ENCODE assay signal across 16 cellular contexts in the genomic region with DNA sequence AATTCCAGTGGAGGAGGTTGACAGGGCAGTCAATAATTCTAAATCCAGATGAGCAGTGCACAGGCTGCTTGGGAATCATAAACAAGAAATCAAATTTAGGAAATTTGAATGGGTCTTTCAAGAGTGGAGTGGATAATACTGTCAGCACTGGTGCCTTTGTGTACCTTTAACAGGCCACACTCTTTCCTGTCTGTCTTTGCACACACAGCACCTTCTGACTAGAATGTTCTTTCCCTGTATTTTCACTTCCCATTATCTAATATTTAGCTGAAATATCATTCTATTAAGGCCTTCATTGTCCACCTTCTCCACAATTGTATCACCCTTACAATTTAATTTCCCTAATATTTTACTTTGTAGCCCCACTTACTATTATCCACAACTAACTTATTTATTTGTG.
"Had no signal": no experiment of that assay in that cellular context is flagged by ENCODE, and none has a peak within 500 bp of the region (broad histone marks: within the 10 kb centered on the region; RNA-seq: fewer than 3 reads in every experiment).

No MANE protein-coding gene starts in this region.

- H3K4me3 ChIP-seq: body of pancreas, dorsolateral prefrontal cortex, hepatocyte, psoas muscle, skin epidermis, transverse colon had no signal

- DNase-seq: activated B cell treated with CpG ODN at 0.5 μM for 24 hours; activated CD4-positive, alpha-beta memory T cell treated with anti-CD3 and anti-CD28 coated beads for 36 hours; activated CD4-positive, alpha-beta T cell treated with anti-CD3 and anti-CD28 coated beads for 4 hours; activated CD8-positive, alpha-beta memory T cell treated with anti-CD3 and anti-CD28 coated beads, Interleukin-2, amount 10 ng/mL, durations not matched to agents 7 days and 5 days; activated naive CD4-positive, alpha-beta T cell; body of pancreas; caudate nucleus; dorsolateral prefrontal cortex; naive thymus-derived CD4-positive, alpha-beta T cell; psoas muscle; right cardiac atrium; transverse colon had no signal

- ATAC-seq: activated CD8-positive, alpha-beta memory T cell treated with anti-CD3 and anti-CD28 coated beads, Interleukin-2, amount 10 ng/mL, durations not matched to agents 7 days and 5 days; body of pancreas; naive thymus-derived CD4-positive, alpha-beta T cell; psoas muscle; right cardiac atrium had no signal

- H3K27me3 Mint-ChIP-seq: activated B cell treated with CpG ODN at 0.5 μM for 24 hours; activated CD4-positive, alpha-beta memory T cell treated with anti-CD3 and anti-CD28 coated beads for 36 hours; activated CD8-positive, alpha-beta memory T cell treated with anti-CD3 and anti-CD28 coated beads, Interleukin-2, amount 10 ng/mL, durations not matched to agents 7 days and 5 days; naive thymus-derived CD4-positive, alpha-beta T cell; stimulated activated naive CD8-positive, alpha-beta T cell treated with anti-CD3 and anti-CD28 coated beads, Interleukin-15, Interleukin-2, amounts not matched to agents 100 ng/mL and 50 ng/mL, for 24 hours had no signal

- H3K4me3 Mint-ChIP-seq: activated B cell treated with CpG ODN at 0.5 μM for 24 hours; activated CD4-positive, alpha-beta memory T cell treated with anti-CD3 and anti-CD28 coated beads for 36 hours; activated CD8-positive, alpha-beta memory T cell treated with anti-CD3 and anti-CD28 coated beads, Interleukin-2, amount 10 ng/mL, durations not matched to agents 7 days and 5 days; memory B cell; naive thymus-derived CD4-positive, alpha-beta T cell; stimulated activated naive CD8-positive, alpha-beta T cell treated with anti-CD3 and anti-CD28 coated beads, Interleukin-15, Interleukin-2, amounts not matched to agents 100 ng/mL and 50 ng/mL, for 24 hours had no signal

- H3K9me3 Mint-ChIP-seq: activated B cell treated with CpG ODN at 0.5 μM for 24 hours; stimulated activated naive CD8-positive, alpha-beta T cell treated with anti-CD3 and anti-CD28 coated beads, Interleukin-15, Interleukin-2, amounts not matched to agents 100 ng/mL and 50 ng/mL, for 24 hours had no signal

- H3K4me1 Mint-ChIP-seq: activated B cell treated with CpG ODN at 0.5 μM for 24 hours; activated CD8-positive, alpha-beta memory T cell treated with anti-CD3 and anti-CD28 coated beads, Interleukin-2, amount 10 ng/mL, durations not matched to agents 7 days and 5 days; memory B cell; naive thymus-derived CD4-positive, alpha-beta T cell had no signal

- H3K36me3 Mint-ChIP-seq: activated CD4-positive, alpha-beta memory T cell treated with anti-CD3 and anti-CD28 coated beads for 36 hours; activated CD8-positive, alpha-beta memory T cell treated with anti-CD3 and anti-CD28 coated beads, Interleukin-2, amount 10 ng/mL, durations not matched to agents 7 days and 5 days; memory B cell; naive thymus-derived CD4-positive, alpha-beta T cell had no signal

- H3K27ac ChIP-seq: body of pancreas, dorsolateral prefrontal cortex, hepatocyte, psoas muscle, skin epidermis, transverse colon had no signal

- H3K27ac Mint-ChIP-seq: activated B cell treated with CpG ODN at 0.5 μM for 24 hours; activated CD4-positive, alpha-beta memory T cell treated with anti-CD3 and anti-CD28 coated beads for 36 hours; activated CD8-positive, alpha-beta memory T cell treated with anti-CD3 and anti-CD28 coated beads, Interleukin-2, amount 10 ng/mL, durations not matched to agents 7 days and 5 days; memory B cell; naive thymus-derived CD4-positive, alpha-beta T cell; stimulated activated naive CD8-positive, alpha-beta T cell treated with anti-CD3 and anti-CD28 coated beads, Interleukin-15, Interleukin-2, amounts not matched to agents 100 ng/mL and 50 ng/mL, for 24 hours had no signal
